8 cellular contexts compared by ENCODE assay signal in genomic region chr6:151067684-151068596, GRCh38.
A peak's percentile ranks its signal among the peaks of the same experiment; 100 is the strongest.
DNase-seq lines count a peak whose midpoint lies in the region; ATAC-seq, FAIRE-seq and TF ChIP-seq lines count a peak whose summit lies in the region.

No MANE protein-coding gene starts in this region.

- TF ChIP-seq CTCF in right atrium auricular region (IDR thresholded peaks at IDR 0.05) (no peak), H9 (conservative IDR thresholded peaks at IDR 0.05) (no peak)

- H3K9me3 Mint-ChIP-seq in H9, result no peaks in the 10 kb centered on the region

- no peak overlapping the region for H3K4me2 ChIP-seq in H9 (ENCODE audit: insufficient read depth, insufficient read length, low read length)

- no peak overlapping the region for H4K8ac ChIP-seq in H9 (replicated peaks; ENCODE audit: insufficient read length, low read depth, low read length)

- WGBS in small intestine, 3 donors, result 34 to 51% (median 39%) methylated on average over 14 of the region's 14 CpGs
- no CpG with 5 or more reads among the region's 14 CpGs for WGBS in H9 (ENCODE audit: extremely low coverage, insufficient read length, low lambda C conversion rate)

- no peak overlapping the region for H2BK12ac ChIP-seq in H9 (ENCODE audit: insufficient read length, low read depth, low read length)

- ATAC-seq in HG02759 (IDR thresholded peaks at IDR 0.05; ENCODE audit: unreplicated experiment), result no peak

- peaks cover 0 to 21% (median 11%) of the 10 kb centered on the region in 3 experiments; a peak in 6 of 7 replicates for H3K36me3 Mint-ChIP-seq in H9 (ENCODE audit: insufficient read depth in 1 of 3, low read depth in 3 of 3)

- H4K5ac ChIP-seq in H9 (ENCODE audit: insufficient read length, low read depth, low read length), result no peak overlapping the region

- H2BK5ac ChIP-seq in H9 (ENCODE audit: insufficient read length, low read length), result no peak overlapping the region

- H3K4me1 ChIP-seq in adipocyte (ENCODE audit: control insufficient read depth, insufficient read depth, low read length) (peaks cover 62% of the 10 kb centered on the region), right atrium auricular region (peaks cover 0 to 51% of the 10 kb centered on the region in 2 donors), small intestine (ENCODE audit: control insufficient read depth in 2 of 2, insufficient read depth in 1 of 2, low read depth in 1 of 2, low read length in 1 of 2) (no peaks in the 10 kb centered on the region), H9 (ENCODE audit: insufficient read depth, low read length) (no peaks in the 10 kb centered on the region)

- no peaks in the 10 kb centered on the region for H3K23me2 ChIP-seq in H9 (ENCODE audit: insufficient read length, low read depth, low read length, poor library complexity, severe bottlenecking)

- no peak overlapping the region for H4K91ac ChIP-seq in H9 (ENCODE audit: insufficient read length, low read depth, low read length)

- H3K9ac ChIP-seq in adipocyte (ENCODE audit: low read length), result peak overlapping the region; percentile 62
- H3K9ac ChIP-seq in H9 (ENCODE audit: extremely low read depth, insufficient read length, low read length), result no peak overlapping the region

- H3K18ac ChIP-seq in H9 (ENCODE audit: insufficient read length, low read depth, low read length), result no peak overlapping the region

- H3K4ac ChIP-seq in H9 (ENCODE audit: low read depth, low read length), result no peak overlapping the region

- H3K4me1 Mint-ChIP-seq in H9, result no peaks in the 10 kb centered on the region

- H4K20me1 ChIP-seq in H9 (ENCODE audit: control insufficient read depth, insufficient read depth, insufficient read length), result no peaks in the 10 kb centered on the region

- no peak overlapping the region for H3K23ac ChIP-seq in H9 (ENCODE audit: insufficient read length, low read depth, low read length)

- no peak overlapping the region for H2AK5ac ChIP-seq in H9 (ENCODE audit: insufficient read length, low read length)

- no peak overlapping the region for H2BK15ac ChIP-seq in H9 (ENCODE audit: low read depth, low read length)

- no peak overlapping the region for H3T11ph ChIP-seq in H9 (ENCODE audit: low read length)

- no peak overlapping the region for H2BK20ac ChIP-seq in H9 (ENCODE audit: low read depth, low read length, poor library complexity, severe bottlenecking)

- peak; percentile 89 for DNase-seq in H4 (ENCODE audit: low spot score)
- peak; percentile 93 for DNase-seq in adipocyte (ENCODE audit: low read depth)
- peak; percentile 79 for DNase-seq in right atrium auricular region (ENCODE audit: low spot score)
- DNase-seq in small intestine, result peak; percentile 51
- no peak for DNase-seq in Kasumi-1 (lab: John Stamatoyannopoulos, UW)
- DNase-seq in NCI-H1436 treated with DMSO at 0.1 percent for 48 hours (lab: John Stamatoyannopoulos, UW), result no peak
- no peak for DNase-seq in H9

- no peaks in the 10 kb centered on the region for H3K9me3 ChIP-seq in adipocyte (ENCODE audit: control insufficient read depth, low read length)
- H3K9me3 ChIP-seq in right atrium auricular region, result no peaks in the 10 kb centered on the region
- no peaks in the 10 kb centered on the region for H3K9me3 ChIP-seq in small intestine (ENCODE audit: control insufficient read depth, low read depth)
- no peaks in the 10 kb centered on the region for H3K9me3 ChIP-seq in H9 (ENCODE audit: control insufficient read depth, low read depth, low read length)

- H3K27me3 Mint-ChIP-seq in H9 (ENCODE audit: low read depth), result no peaks in the 10 kb centered on the region

- H3K14ac ChIP-seq in H9 (ENCODE audit: insufficient read depth, low read length), result no peak overlapping the region

- H3K27ac Mint-ChIP-seq in H9, result peak overlapping the region in 1 of 3 experiments; percentile 17; a peak in 2 of 7 replicates

- no peak overlapping the region for H2AFZ ChIP-seq in H9 (ENCODE audit: low read length)

- no peak overlapping the region for H3K56ac ChIP-seq in H9 (ENCODE audit: insufficient read length, low read depth, low read length)

- FAIRE-seq in small intestine (lab: Jason Lieb, UNC), result no peak

- H3K4me3 ChIP-seq in adipocyte (ENCODE audit: low read length) (peak overlapping the region; percentile 34), right atrium auricular region (no peak overlapping the region), small intestine (ENCODE audit: low read depth in 1 of 2, low read length in 2 of 2) (no peak overlapping the region)

- H3K79me1 ChIP-seq in H9 (ENCODE audit: insufficient read depth, low read depth, low read length, poor library complexity, severe bottlenecking), result no peaks in the 10 kb centered on the region

- peak overlapping the region; percentile 72 to 80 for H3K27ac ChIP-seq in right atrium auricular region
- H3K27ac ChIP-seq in small intestine (ENCODE audit: low read depth in 1 of 2, low read length in 1 of 2), result peak overlapping the region in 1 of 2 donors; percentile 86
- no peak overlapping the region for H3K27ac ChIP-seq in H9 (ENCODE audit: insufficient read length, low read depth, low read length)

- no peaks in the 10 kb centered on the region for H3K27me3 ChIP-seq in adipocyte (replicated peaks; ENCODE audit: control insufficient read depth, insufficient read depth, low read length)
- H3K27me3 ChIP-seq in right atrium auricular region, result no peaks in the 10 kb centered on the region
- H3K27me3 ChIP-seq in small intestine (ENCODE audit: control insufficient read depth in 2 of 2, insufficient read depth in 2 of 2, low read length in 2 of 2), result no peaks in the 10 kb centered on the region
- no peaks in the 10 kb centered on the region for H3K27me3 ChIP-seq in H9 (ENCODE audit: insufficient read depth, low read length)

- no peaks in the 10 kb centered on the region for H3K79me2 ChIP-seq in H9 (ENCODE audit: insufficient read depth, low read length)

- H2BK120ac ChIP-seq in H9 (ENCODE audit: low read depth, low read length, poor library complexity, severe bottlenecking), result no peak overlapping the region

- H3K36me3 ChIP-seq in adipocyte (ENCODE audit: control insufficient read depth, insufficient read depth, low read length, severe bottlenecking) (no peaks in the 10 kb centered on the region), right atrium auricular region (no peaks in the 10 kb centered on the region), small intestine (ENCODE audit: control insufficient read depth in 2 of 2, insufficient read depth in 2 of 2, low read length in 2 of 2) (no peaks in the 10 kb centered on the region)

- no peak overlapping the region for H3K4me3 Mint-ChIP-seq in H9

Comparison
In these comparisons a context has a peak if more than half of its experiments do, and no peak if none do; other contexts are left out.
1. DNase-seq: peak in H4 (single experiment), adipocyte (single experiment), right atrium auricular region (single experiment) and small intestine (single experiment); none in Kasumi-1 (0 of 2), NCI-H1436 treated with DMSO at 0.1 percent for 48 hours (single experiment) and H9 (single experiment).